16 cellular contexts compared by ENCODE assay signal in genomic region chr2:84556190-84556589, GRCh38. TPM values are rescaled to one million over a fixed set of nuclear protein-coding genes. Genes with fewer than 3 reads are reported as not detected.
DNase-seq lines count a peak whose midpoint lies in the region; ATAC-seq and TF ChIP-seq lines count a peak whose summit lies in the region.
"Had no signal": no experiment of that assay in that cellular context is flagged by ENCODE, and none has a peak within 500 bp of the region (broad histone marks: within the 10 kb centered on the region; RNA-seq: fewer than 3 reads in every experiment).

No MANE protein-coding gene starts in this region.

- H3K27me3 Mint-ChIP-seq in activated T-helper 17 cell treated with anti-CD3 and anti-CD28 coated beads, Interleukin-2, amount 50 U/mL, for 72 hours = peaks cover 5% of the 10 kb centered on the region

- intact Hi-C loops in body of pancreas (cut with DNase I) = no loop called here

- H3K27ac ChIP-seq in body of pancreas = no peak overlapping the region
- H3K27ac ChIP-seq: C4-2B, tibial artery had no signal

- H3K27ac Mint-ChIP-seq in activated T-helper 17 cell treated with anti-CD3 and anti-CD28 coated beads, Interleukin-2, amount 50 U/mL, for 72 hours = no peak overlapping the region
- H3K27ac Mint-ChIP-seq: immature natural killer cell, natural killer cell had no signal

- peaks cover 9% of the 10 kb centered on the region for H3K9me3 Mint-ChIP-seq in activated T-helper 17 cell treated with anti-CD3 and anti-CD28 coated beads, Interleukin-2, amount 50 U/mL, for 72 hours

- ATAC-seq in GM18502 (IDR thresholded peaks at IDR 0.05; ENCODE audit: poor library complexity, unreplicated experiment) (peak; percentile 69), GM18867 (IDR thresholded peaks at IDR 0.05; ENCODE audit: unreplicated experiment) (peak; percentile 86), HG03159 (IDR thresholded peaks at IDR 0.05; ENCODE audit: unreplicated experiment) (peak; percentile 72), body of pancreas (no peak)
- peak; percentile 55 for ATAC-seq in activated T-helper 17 cell treated with anti-CD3 and anti-CD28 coated beads, Interleukin-2, amount 50 U/mL, for 72 hours (replicated peaks)
- ATAC-seq: natural killer cell had no signal

- H3K4me3 Mint-ChIP-seq in activated T-helper 17 cell treated with anti-CD3 and anti-CD28 coated beads, Interleukin-2, amount 50 U/mL, for 72 hours = no peak overlapping the region
- H3K4me3 Mint-ChIP-seq: immature natural killer cell, natural killer cell had no signal

- H3K4me1 ChIP-seq in body of pancreas = no peaks in the 10 kb centered on the region
- H3K4me1 ChIP-seq: tibial artery had no signal

- TF ChIP-seq CTCF in body of pancreas (IDR thresholded peaks at IDR 0.05) = no peak

- H3K4me3 ChIP-seq in body of pancreas = no peak overlapping the region
- H3K4me3 ChIP-seq: MG63, tibial artery had no signal

- peaks cover 0 to 9% (median 0%) of the 10 kb centered on the region in 3 donors for H3K9me3 ChIP-seq in body of pancreas
- H3K9me3 ChIP-seq: MG63 had no signal

- no peaks in the 10 kb centered on the region for H3K36me3 ChIP-seq in body of pancreas (replicated peaks in 1 of 2; ENCODE audit: insufficient read depth in 1 of 2, low read depth in 2 of 2)
- H3K36me3 ChIP-seq: MG63, tibial artery had no signal

- no peaks in the 10 kb centered on the region for H3K36me3 Mint-ChIP-seq in activated T-helper 17 cell treated with anti-CD3 and anti-CD28 coated beads, Interleukin-2, amount 50 U/mL, for 72 hours (ENCODE audit: low read depth)

- DNase-seq in NCI-H2196 (lab: John Stamatoyannopoulos, UW; ENCODE audit: unreplicated experiment) (no peak), hippocampal formation (lab: John Stamatoyannopoulos, UW) (no peak), body of pancreas (no peak)
- DNase-seq: H7; immature natural killer cell; MG63; natural killer cell; NCI-H2081 treated with DMSO at 0.1 percent for 48 hours; stimulated activated CD8-positive, alpha-beta memory T cell treated with anti-CD3 and anti-CD28 coated beads, Interleukin-4, amount 100 ng/mL, for 48 hours; tibial artery had no signal

- no peaks in the 10 kb centered on the region for H3K27me3 ChIP-seq in body of pancreas
- H3K27me3 ChIP-seq: MG63, tibial artery had no signal

- WGBS in body of pancreas, 2 donors = 84 to 93% methylated on average over 3 of the region's 3 CpGs

- no peaks in the 10 kb centered on the region for H3K4me1 Mint-ChIP-seq in activated T-helper 17 cell treated with anti-CD3 and anti-CD28 coated beads, Interleukin-2, amount 50 U/mL, for 72 hours
- H3K4me1 Mint-ChIP-seq: immature natural killer cell, natural killer cell had no signal

- TF ChIP-seq POLR2A in body of pancreas (IDR thresholded peaks at IDR 0.05) = no peak

RNA-seq across cellular contexts. Expression of gene DNAH6, which starts 39.9 kb away (rescaled TPM):
- total RNA-seq in activated T-helper 17 cell treated with anti-CD3 and anti-CD28 coated beads, Interleukin-2, amount 50 U/mL, for 72 hours = 1 to 10 TPM in 1 of 2 donors, under 1 TPM in 1; 0.69 to 1.6 TPM
- 1 to 10 TPM; 1.3 to 2.6 TPM for total RNA-seq in body of pancreas
- total RNA-seq: lung microvascular endothelial cell had no signal
